Comparison of ENCODE assay signal across 8 cellular contexts in the genomic region with DNA sequence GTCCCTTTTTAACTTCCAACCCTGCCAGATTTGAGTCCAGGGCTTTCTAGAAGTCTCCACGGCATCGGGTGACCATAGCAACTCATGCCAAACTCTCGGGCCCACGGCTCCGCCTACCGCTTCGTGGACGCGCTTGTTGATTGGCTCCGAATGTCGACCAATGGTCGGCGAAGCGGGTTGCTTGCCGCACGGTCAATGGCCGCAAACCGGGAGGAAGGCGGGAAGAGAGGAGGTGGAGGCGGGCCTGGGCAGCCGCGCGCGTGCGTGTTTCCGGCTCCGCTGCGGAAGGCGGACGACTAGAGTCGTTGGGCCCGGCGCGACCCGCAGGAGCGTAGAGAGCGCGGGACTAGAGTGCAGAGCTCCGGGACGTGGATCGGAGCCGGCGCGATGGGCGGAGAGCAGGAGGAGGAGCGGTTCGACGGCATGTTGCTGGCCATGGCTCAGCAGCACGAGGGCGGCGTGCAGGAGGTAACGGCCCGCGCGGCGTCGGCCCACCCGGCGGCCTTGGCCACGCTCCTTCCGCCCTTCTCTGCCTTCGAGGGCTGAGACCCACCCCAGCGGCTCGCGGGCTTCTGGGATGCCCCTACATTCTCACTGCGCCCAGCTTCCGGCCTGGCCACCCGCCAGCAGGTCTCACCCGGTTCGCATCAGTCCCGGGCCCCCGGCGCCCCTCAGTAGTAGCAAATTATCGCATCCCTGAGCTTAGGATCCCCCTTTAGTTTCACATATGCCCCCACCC. TPM values are rescaled to one million over a fixed set of nuclear protein-coding genes. Genes with fewer than 3 reads are reported as not detected.
DNase-seq lines count a peak whose midpoint lies in the region; ATAC-seq and TF ChIP-seq lines count a peak whose summit lies in the region.

TSS of gene NUDC (plus strand) at position 282 of the 739 bp plus-strand sequence. CDS start at position 388, 106 bp downstream.

- WGBS in mammary epithelial cell (ENCODE audit: low coverage, missing lambda C conversion rate) = 1% methylated on average over 55 of the region's 74 CpGs

- peak within 1 kb of the TSS; percentile 86 for H3K4me3 ChIP-seq in WERI-Rb-1 (ENCODE audit: low read depth, low read length)
- peak within 1 kb of the TSS; percentile 56 to 76 (median 71) for H3K4me3 ChIP-seq in mammary epithelial cell (replicated peaks in 1 of 3; ENCODE audit: insufficient read depth in 1 of 3, low read depth in 2 of 3, low read length in 3 of 3)
- peak within 1 kb of the TSS; percentile 94 for H3K4me3 ChIP-seq in iPS-18c (ENCODE audit: insufficient read depth, low read depth, low read length)
- H3K4me3 ChIP-seq in skeletal muscle tissue (ENCODE audit: low read length in 3 of 3) = peak within 1 kb of the TSS; percentile 77 to 99 (median 98)

- BruUV-seq in mammary epithelial cell (replicated peaks; lab: Mats Ljungman, UMichigan) = no TSS peak

- H4K20me1 ChIP-seq in mammary epithelial cell (ENCODE audit: insufficient read depth, low read length) = no peaks in the 10 kb centered on the region

- in situ Hi-C loops in ACHN (cut with HindIII; ENCODE audit: low pct_ligation_motif_present, low pct_unique_long_range_greater_than_20kb, low sequenced_read_pairs) (no loop called here), mammary epithelial cell (cut with MboI; ENCODE audit: low sequenced_read_pairs in 2 of 2) (no loop called here)

- H3K9ac ChIP-seq in mammary epithelial cell (ENCODE audit: insufficient read depth, low read length) (peak within 1 kb of the TSS; percentile 84), skeletal muscle tissue (ENCODE audit: low read depth in 1 of 3, low read length in 3 of 3) (peak within 1 kb of the TSS; percentile 87 to 97 (median 92))

- peak within 1 kb of the TSS; percentile 95 for H2AFZ ChIP-seq in mammary epithelial cell (ENCODE audit: low read depth, low read length)

- DNase-seq in ACHN (peak; percentile 96), NCI-H2227 (lab: John Stamatoyannopoulos, UW; ENCODE audit: unreplicated experiment) (peak; percentile 98), WERI-Rb-1 (peak; percentile 97), mammary epithelial cell (peak; percentile 96)

- H3K4me1 ChIP-seq in mammary epithelial cell (ENCODE audit: insufficient read depth, low read length) (peaks cover 21% of the 10 kb centered on the region), skeletal muscle tissue (ENCODE audit: control insufficient read depth in 3 of 3, insufficient read depth in 3 of 3, low read length in 3 of 3) (peaks cover 15 to 24% (median 17%) of the 10 kb centered on the region in 3 donors)

- intact Hi-C loops in mammary epithelial cell (cut with micrococcal nuclease) = loop anchor here (1.0 to 2.0 kb wide), 3 partner anchors 14 to 69 kb away; partner anchors contain the start of gene GPATCH3

- dilution Hi-C loops in mammary epithelial cell (cut with HindIII; ENCODE audit: low sequenced_read_pairs) = no loop called here

- CTCF ChIA-PET in mammary epithelial cell (lab: Charles Lee; ENCODE audit: low non-redundant PET) = no interaction called here

- H3K9me3 ChIP-seq in WERI-Rb-1 (ENCODE audit: severe bottlenecking) = no peaks in the 10 kb centered on the region
- no peaks in the 10 kb centered on the region for H3K9me3 ChIP-seq in mammary epithelial cell (replicated peaks; ENCODE audit: insufficient read depth, low read length)
- no peaks in the 10 kb centered on the region for H3K9me3 ChIP-seq in iPS-18c (ENCODE audit: control insufficient read depth, insufficient read depth, low read length)
- H3K9me3 ChIP-seq in skeletal muscle tissue (ENCODE audit: control insufficient read depth in 3 of 3, low read length in 3 of 3) = no peaks in the 10 kb centered on the region

- TF ChIP-seq CTCF in WERI-Rb-1 (IDR thresholded peaks at IDR 0.05; ENCODE audit: low read depth, low read length) (no peak), mammary epithelial cell (conservative IDR thresholded peaks at IDR 0.05 in 1 of 2, IDR thresholded peaks at IDR 0.05 in 1 of 2; ENCODE audit: extremely low read depth in 1 of 2, insufficient read depth in 1 of 2, low read depth in 1 of 2, low read length in 2 of 2) (no peak)

- ATAC-seq in GM18873 (IDR thresholded peaks at IDR 0.05; ENCODE audit: low FRiP score, unreplicated experiment) (peak; percentile 93), HG03139 (IDR thresholded peaks at IDR 0.05; ENCODE audit: unreplicated experiment) (peak; percentile 95)

- peaks cover 37% of the 10 kb centered on the region for H3K36me3 ChIP-seq in WERI-Rb-1
- H3K36me3 ChIP-seq in mammary epithelial cell (ENCODE audit: insufficient read depth, low read length) = peaks cover 6% of the 10 kb centered on the region
- peaks cover 13 to 14% (median 14%) of the 10 kb centered on the region in 3 donors for H3K36me3 ChIP-seq in skeletal muscle tissue (ENCODE audit: control insufficient read depth in 3 of 3, insufficient read depth in 3 of 3, low read length in 3 of 3)

- H3K27me3 ChIP-seq in WERI-Rb-1 (ENCODE audit: insufficient read depth, low read depth, severe bottlenecking) (no peaks in the 10 kb centered on the region), mammary epithelial cell (ENCODE audit: insufficient read depth, low read length) (no peaks in the 10 kb centered on the region), skeletal muscle tissue (ENCODE audit: control insufficient read depth in 3 of 3, insufficient read depth in 3 of 3, low read length in 3 of 3) (no peaks in the 10 kb centered on the region)

- peaks cover 40% of the 10 kb centered on the region for H3K79me2 ChIP-seq in mammary epithelial cell (ENCODE audit: insufficient read depth, low read length)

- peak within 1 kb of the TSS; percentile 85 for H3K27ac ChIP-seq in WERI-Rb-1
- peak within 1 kb of the TSS; percentile 86 for H3K27ac ChIP-seq in mammary epithelial cell (ENCODE audit: insufficient read depth, low read depth, low read length)
- peak within 1 kb of the TSS; percentile 79 for H3K27ac ChIP-seq in skeletal muscle tissue (ENCODE audit: low read depth, low read length)

- H3K4me2 ChIP-seq in mammary epithelial cell (ENCODE audit: insufficient read depth, low read depth, low read length) = peak within 1 kb of the TSS; percentile 93

RNA-seq across cellular contexts. Expression of gene NUDC, which starts in this region (rescaled TPM):
- 10 to 100 TPM; 22.7 to 96.8 TPM for total RNA-seq in mammary epithelial cell
- 61.7 TPM for polyA plus RNA-seq in mammary epithelial cell
- 90.6 TPM for polyA minus RNA-seq in mammary epithelial cell
- total RNA-seq in skeletal muscle tissue = 17.7 TPM

Comparison
In these comparisons a context has a peak if more than half of its experiments do, and no peak if none do; other contexts are left out.
1. Peak in every context shown above with its lines: DNase-seq, ATAC-seq, H3K4me3 ChIP-seq and H3K27ac ChIP-seq.